ENCODE assay signal across 12 cellular contexts in the genomic region with DNA sequence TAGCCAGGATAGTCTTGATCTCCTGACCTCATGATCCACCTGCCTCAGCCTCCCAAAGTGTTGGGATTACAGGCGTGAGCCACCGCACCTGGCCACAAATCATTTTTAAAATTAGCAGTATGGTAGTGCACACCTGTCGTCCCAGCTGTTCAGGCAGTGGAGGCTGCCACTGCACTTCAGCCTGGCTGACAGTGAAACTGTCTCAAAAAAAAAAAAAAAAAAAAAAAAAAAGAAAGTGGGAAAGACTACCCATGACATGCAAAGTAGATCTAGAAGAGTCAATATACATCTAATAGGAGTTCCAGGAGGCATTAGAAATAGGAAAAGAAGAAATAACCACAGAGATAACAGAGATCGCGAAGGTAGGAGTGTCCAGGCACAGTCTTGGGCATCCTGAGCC. TPM values are rescaled to one million over a fixed set of nuclear protein-coding genes. Genes with fewer than 3 reads are reported as not detected.
A peak's percentile ranks its signal among the peaks of the same experiment; 100 is the strongest.
DNase-seq lines count a peak whose midpoint lies in the region; ATAC-seq and TF ChIP-seq lines count a peak whose summit lies in the region.
"Had no signal": no experiment of that assay in that cellular context is flagged by ENCODE, and none has a peak within 500 bp of the region (broad histone marks: within the 10 kb centered on the region; RNA-seq: fewer than 3 reads in every experiment).

No MANE protein-coding gene starts in this region.

- no peak overlapping the region for H3K23ac ChIP-seq in neuronal stem cell (ENCODE audit: low read depth, low read length, poor library complexity)

- no peak overlapping the region for H4K91ac ChIP-seq in neuronal stem cell (ENCODE audit: low read depth, low read length, poor library complexity)

- H2BK12ac ChIP-seq in neuronal stem cell (ENCODE audit: low read length): no peak overlapping the region

- H4K8ac ChIP-seq in neuronal stem cell (ENCODE audit: low read depth, low read length): no peak overlapping the region

- peaks cover 72% of the 10 kb centered on the region for H3K4me1 Mint-ChIP-seq in activated T-cell treated with anti-CD3 and anti-CD28 coated beads, Interleukin-2, amount 50 U/mL, for 4 hours (ENCODE audit: low read depth)
- H3K4me1 Mint-ChIP-seq in effector memory CD8-positive, alpha-beta T cell (ENCODE audit: low read depth in 2 of 2): peaks cover 50 to 63% of the 10 kb centered on the region in 2 donors
- peaks cover 86% of the 10 kb centered on the region for H3K4me1 Mint-ChIP-seq in stimulated activated naive CD8-positive, alpha-beta T cell treated with anti-CD3 and anti-CD28 coated beads, Interleukin-15, amount 100 ng/mL, for 72 hours

- TF ChIP-seq POLR2A in stomach (IDR thresholded peaks at IDR 0.05): no peak

- H3K9me3 ChIP-seq in stomach (no peaks in the 10 kb centered on the region), neuronal stem cell (replicated peaks in 1 of 2; ENCODE audit: control insufficient read depth in 2 of 2, insufficient read depth in 1 of 2, low read depth in 1 of 2, low read length in 2 of 2) (no peaks in the 10 kb centered on the region)
- H3K9me3 ChIP-seq: MG63 had no signal

- TF ChIP-seq CTCF in stomach (IDR thresholded peaks at IDR 0.05): no peak

- no peak overlapping the region for H2BK120ac ChIP-seq in neuronal stem cell (ENCODE audit: low read depth, low read length)

- no peaks in the 10 kb centered on the region for H3K9me3 Mint-ChIP-seq in activated T-cell treated with anti-CD3 and anti-CD28 coated beads, Interleukin-2, amount 50 U/mL, for 4 hours
- H3K9me3 Mint-ChIP-seq in effector memory CD8-positive, alpha-beta T cell: no peaks in the 10 kb centered on the region
- no peaks in the 10 kb centered on the region for H3K9me3 Mint-ChIP-seq in stimulated activated naive CD8-positive, alpha-beta T cell treated with anti-CD3 and anti-CD28 coated beads, Interleukin-15, amount 100 ng/mL, for 72 hours

- peak overlapping the region; percentile 26 for H3K4me3 Mint-ChIP-seq in activated T-cell treated with anti-CD3 and anti-CD28 coated beads, Interleukin-2, amount 50 U/mL, for 4 hours
- H3K4me3 Mint-ChIP-seq in effector memory CD8-positive, alpha-beta T cell: peak overlapping the region in 1 of 2 donors; percentile 51
- H3K4me3 Mint-ChIP-seq in stimulated activated naive CD8-positive, alpha-beta T cell treated with anti-CD3 and anti-CD28 coated beads, Interleukin-15, amount 100 ng/mL, for 72 hours: peak overlapping the region; percentile 26 to 42

- no peak overlapping the region for H3K14ac ChIP-seq in neuronal stem cell (ENCODE audit: low read length)

- H3K36me3 Mint-ChIP-seq in activated T-cell treated with anti-CD3 and anti-CD28 coated beads, Interleukin-2, amount 50 U/mL, for 4 hours (ENCODE audit: insufficient read depth): peaks cover 10% of the 10 kb centered on the region
- peaks cover 36% of the 10 kb centered on the region for H3K36me3 Mint-ChIP-seq in effector memory CD8-positive, alpha-beta T cell (ENCODE audit: insufficient read depth)

- H3K4me3 ChIP-seq in stomach: no peak overlapping the region
- no peak overlapping the region for H3K4me3 ChIP-seq in neuronal stem cell (ENCODE audit: low read length in 2 of 2)
- H3K4me3 ChIP-seq: MG63 had no signal

- H3K4ac ChIP-seq in neuronal stem cell (ENCODE audit: low read length): no peak overlapping the region

- no peak for ATAC-seq in activated T-cell treated with anti-CD3 and anti-CD28 coated beads, Interleukin-2, amount 50 U/mL, for 4 hours
- no peak for ATAC-seq in effector memory CD8-positive, alpha-beta T cell (replicated peaks)
- ATAC-seq in stimulated activated naive CD8-positive, alpha-beta T cell treated with anti-CD3 and anti-CD28 coated beads, Interleukin-15, amount 100 ng/mL, for 72 hours: no peak

- H3K27me3 Mint-ChIP-seq in activated T-cell treated with anti-CD3 and anti-CD28 coated beads, Interleukin-2, amount 50 U/mL, for 4 hours (ENCODE audit: low read depth): no peaks in the 10 kb centered on the region
- no peaks in the 10 kb centered on the region for H3K27me3 Mint-ChIP-seq in effector memory CD8-positive, alpha-beta T cell
- no peaks in the 10 kb centered on the region for H3K27me3 Mint-ChIP-seq in stimulated activated naive CD8-positive, alpha-beta T cell treated with anti-CD3 and anti-CD28 coated beads, Interleukin-15, amount 100 ng/mL, for 72 hours

- H3K4me1 ChIP-seq in stomach (peaks cover 14 to 80% (median 36%) of the 10 kb centered on the region in 4 donors), neuronal stem cell (ENCODE audit: control insufficient read depth in 2 of 2, insufficient read depth in 1 of 2, low read depth in 1 of 2, low read length in 2 of 2) (peaks cover 0 to 2% of the 10 kb centered on the region in 2 donors)

- TF ChIP-seq EP300 in stomach (IDR thresholded peaks at IDR 0.05): no peak

- no peak for DNase-seq in activated T-cell treated with anti-CD3 and anti-CD28 coated beads, Interleukin-2, amount 50 U/mL, for 4 hours
- DNase-seq in activated T-cell treated with anti-CD3 and anti-CD28 coated beads for 4 hours: no peak
- DNase-seq in NCI-H69 (lab: John Stamatoyannopoulos, UW): peak; percentile 7
- no peak for DNase-seq in effector memory CD8-positive, alpha-beta T cell
- no peak for DNase-seq in stimulated activated naive CD8-positive, alpha-beta T cell treated with anti-CD3 and anti-CD28 coated beads, Interleukin-15, amount 100 ng/mL, for 72 hours
- DNase-seq in stomach: no peak
- DNase-seq in NCI-H1694 treated with DMSO at 0.1 percent for 48 hours (lab: John Stamatoyannopoulos, UW): no peak
- no peak for DNase-seq in neuronal stem cell (ENCODE audit: low spot score)
- DNase-seq: effector CD8-positive, alpha-beta T cell; MG63; NCI-H2029; NCI-H748 treated with DMSO at 0.1 percent for 48 hours had no signal

- H3K27ac Mint-ChIP-seq in effector memory CD8-positive, alpha-beta T cell: peak overlapping the region; percentile 45 to 98
- peak overlapping the region in 1 of 2 donors; percentile 97 for H3K27ac Mint-ChIP-seq in stimulated activated naive CD8-positive, alpha-beta T cell treated with anti-CD3 and anti-CD28 coated beads, Interleukin-15, amount 100 ng/mL, for 72 hours

- H3K27me3 ChIP-seq in stomach (no peaks in the 10 kb centered on the region), neuronal stem cell (ENCODE audit: control insufficient read depth in 3 of 3, insufficient read depth in 3 of 3, low read depth in 1 of 3, low read length in 3 of 3) (no peaks in the 10 kb centered on the region)
- H3K27me3 ChIP-seq: MG63 had no signal

- intact Hi-C loops in stomach (cut with DNase I; ENCODE audit: low total_unique reads): no loop called here

- no peak overlapping the region for H3K9ac ChIP-seq in neuronal stem cell (ENCODE audit: low read depth, low read length, poor library complexity)

- WGBS in stomach, 5 donors: 87 to 99% (median 92%) methylated on average over 5 of the region's 5 CpGs
- WGBS in neuronal stem cell (ENCODE audit: extremely low coverage in 2 of 2, insufficient read length in 2 of 2, insufficient replicate concordance in 1 of 2), 2 donors: no CpG with 5 or more reads among the region's 5 CpGs

- H3K27ac ChIP-seq in stomach: peak overlapping the region in 1 of 5 donors; percentile 37
- no peak overlapping the region for H3K27ac ChIP-seq in neuronal stem cell (replicated peaks; ENCODE audit: low read length)

- no peak overlapping the region for H2AFZ ChIP-seq in neuronal stem cell (ENCODE audit: low read length)

- no peak overlapping the region for H3K4me2 ChIP-seq in neuronal stem cell (ENCODE audit: insufficient read depth, low read length, poor library complexity, severe bottlenecking)

- peaks cover 7% of the 10 kb centered on the region for H3K79me1 ChIP-seq in neuronal stem cell (ENCODE audit: low read depth, low read length)

- no peak overlapping the region for H3K18ac ChIP-seq in neuronal stem cell (ENCODE audit: low read length)

- H3K36me3 ChIP-seq in stomach (no peaks in the 10 kb centered on the region), neuronal stem cell (replicated peaks in 1 of 2; ENCODE audit: control insufficient read depth in 2 of 2, insufficient read depth in 2 of 2, low read length in 2 of 2) (peaks cover 0 to 3% of the 10 kb centered on the region in 2 donors)
- H3K36me3 ChIP-seq: MG63 had no signal

- H2BK5ac ChIP-seq in neuronal stem cell (ENCODE audit: low read length): no peak overlapping the region

- no peak overlapping the region for H2AK5ac ChIP-seq in neuronal stem cell (ENCODE audit: low read depth, low read length)

- no peak overlapping the region for H2BK15ac ChIP-seq in neuronal stem cell (ENCODE audit: low read length)

RNA-seq across cellular contexts. Expression of a gene that starts 3.2 kb away (rescaled TPM):
- total RNA-seq in activated T-cell treated with anti-CD3 and anti-CD28 coated beads, Interleukin-2, amount 50 U/mL, for 4 hours: 10 to 100 TPM; 14.7 to 19.5 (median 15.5) TPM
- total RNA-seq in stomach: 10 to 100 TPM in 2 of 5 donors, 1 to 10 TPM in 3; 2.0 to 30.1 (median 8.9) TPM
- polyA plus RNA-seq in stomach: 10 to 100 TPM in 1 of 3 donors, 1 to 10 TPM in 2; 4.1 to 10.7 (median 6.7) TPM
- 6.7 TPM for polyA plus RNA-seq in neuronal stem cell (2013, experiment 1 of 2)
- 7.4 TPM for polyA plus RNA-seq in neuronal stem cell (2013, experiment 2 of 2)
